9 cellular contexts compared by ENCODE assay signal in genomic region chr7:379456-380225, GRCh38.
A peak's percentile ranks its signal among the peaks of the same experiment; 100 is the strongest.
DNase-seq lines count a peak whose midpoint lies in the region; ATAC-seq and TF ChIP-seq lines count a peak whose summit lies in the region.
"Had no signal": no experiment of that assay in that cellular context is flagged by ENCODE, and none has a peak within 500 bp of the region (broad histone marks: within the 10 kb centered on the region; RNA-seq: fewer than 3 reads in every experiment).

No MANE protein-coding gene starts in this region.

- H3K36me3 Mint-ChIP-seq in activated CD4-positive, alpha-beta T cell treated with anti-CD3 and anti-CD28 coated beads, Interleukin-2, amount 10 ng/mL, durations not matched to agents 7 days and 5 days (ENCODE audit: low read depth) = peaks cover 4% of the 10 kb centered on the region
- H3K36me3 Mint-ChIP-seq in central memory CD8-positive, alpha-beta T cell (ENCODE audit: insufficient read depth) = no peaks in the 10 kb centered on the region

- H3K56ac ChIP-seq in mesendoderm (ENCODE audit: low read length) = peak overlapping the region; percentile 74

- H3K9me3 Mint-ChIP-seq in activated CD4-positive, alpha-beta T cell treated with anti-CD3 and anti-CD28 coated beads, Interleukin-2, amount 10 ng/mL, durations not matched to agents 7 days and 5 days = peaks cover 13% of the 10 kb centered on the region
- peaks cover 5% of the 10 kb centered on the region for H3K9me3 Mint-ChIP-seq in central memory CD8-positive, alpha-beta T cell

- no CpG with 5 or more reads among the region's 51 CpGs for WGBS in mesendoderm (ENCODE audit: extremely low coverage, insufficient coverage, low lambda C conversion rate)
- WGBS in tibial nerve, 2 donors = 28 to 30% methylated on average over 25 to 47 of the region's 51 CpGs

- peak overlapping the region; percentile 13 for H3K4me3 ChIP-seq in mesendoderm (ENCODE audit: low read length)
- peak overlapping the region in 3 of 4 donors; percentile 31 to 45 (median 33) for H3K4me3 ChIP-seq in tibial nerve

- no peak overlapping the region for H4K5ac ChIP-seq in mesendoderm (ENCODE audit: low read length)

- peak overlapping the region; percentile 72 for H3K27ac Mint-ChIP-seq in activated CD4-positive, alpha-beta T cell treated with anti-CD3 and anti-CD28 coated beads, Interleukin-2, amount 10 ng/mL, durations not matched to agents 7 days and 5 days
- no peak overlapping the region for H3K27ac Mint-ChIP-seq in central memory CD8-positive, alpha-beta T cell (ENCODE audit: low read depth)

- H3K4me1 Mint-ChIP-seq in activated CD4-positive, alpha-beta T cell treated with anti-CD3 and anti-CD28 coated beads, Interleukin-2, amount 10 ng/mL, durations not matched to agents 7 days and 5 days = peaks cover 22% of the 10 kb centered on the region
- peaks cover 20% of the 10 kb centered on the region for H3K4me1 Mint-ChIP-seq in central memory CD8-positive, alpha-beta T cell

- TF ChIP-seq CTCF in tibial nerve (IDR thresholded peaks at IDR 0.05) = no peak

- H3K79me2 ChIP-seq in mesendoderm (ENCODE audit: control insufficient read depth, insufficient read depth, low read length) = no peaks in the 10 kb centered on the region

- H3K4me3 Mint-ChIP-seq in activated CD4-positive, alpha-beta T cell treated with anti-CD3 and anti-CD28 coated beads, Interleukin-2, amount 10 ng/mL, durations not matched to agents 7 days and 5 days = no peak overlapping the region
- H3K4me3 Mint-ChIP-seq in central memory CD8-positive, alpha-beta T cell = peak overlapping the region; percentile 40

- TF ChIP-seq POLR2A in tibial nerve (IDR thresholded peaks at IDR 0.05) = no peak

- H3K36me3 ChIP-seq in mesendoderm (ENCODE audit: control insufficient read depth, insufficient read depth, low read length) (no peaks in the 10 kb centered on the region), tibial nerve (no peaks in the 10 kb centered on the region)
- H3K36me3 ChIP-seq: BE2C had no signal

- no peak overlapping the region for H2BK120ac ChIP-seq in mesendoderm (ENCODE audit: low read depth, low read length)

- peaks cover 0 to 34% (median 2%) of the 10 kb centered on the region in 4 donors for H3K9me3 ChIP-seq in tibial nerve
- H3K9me3 ChIP-seq: BE2C had no signal

- H3K4ac ChIP-seq in mesendoderm (ENCODE audit: low read depth, low read length) = no peak overlapping the region

- H2AK5ac ChIP-seq in mesendoderm (ENCODE audit: low read length) = no peak overlapping the region

- H3K27ac ChIP-seq in mesendoderm (ENCODE audit: low read depth, low read length) = no peak overlapping the region
- H3K27ac ChIP-seq in tibial nerve = peak overlapping the region in 1 of 4 donors; percentile 1

- POLR2A ChIA-PET in activated CD4-positive, alpha-beta T cell treated with anti-CD3 and anti-CD28 coated beads, Interleukin-2, amount 10 ng/mL, durations not matched to agents 7 days and 5 days (lab: Charles Lee) = no interaction called here

- H2BK15ac ChIP-seq in mesendoderm (replicated peaks; ENCODE audit: low read depth) = no peak overlapping the region

- no peaks in the 10 kb centered on the region for H3K27me3 ChIP-seq in mesendoderm (ENCODE audit: insufficient read depth, low read length, poor library complexity)
- peaks cover 0 to 33% of the 10 kb centered on the region in 2 donors for H3K27me3 ChIP-seq in tibial nerve

- no peaks in the 10 kb centered on the region for H3K79me1 ChIP-seq in mesendoderm (ENCODE audit: low read length)

- no peak overlapping the region for H4K8ac ChIP-seq in mesendoderm (ENCODE audit: low read depth, low read length)

- CTCF ChIA-PET in activated CD4-positive, alpha-beta T cell treated with anti-CD3 and anti-CD28 coated beads, Interleukin-2, amount 10 ng/mL, durations not matched to agents 7 days and 5 days (lab: Charles Lee) = no interaction called here

- ATAC-seq in central memory CD8-positive, alpha-beta T cell (replicated peaks; ENCODE audit: extremely low read depth, poor library complexity, severe bottlenecking) = no peak
- ATAC-seq in HG02610 (IDR thresholded peaks at IDR 0.05; ENCODE audit: unreplicated experiment) = no peak

- peak overlapping the region; percentile 23 for H3K18ac ChIP-seq in mesendoderm (ENCODE audit: low read length)

- H3K4me1 ChIP-seq in mesendoderm (ENCODE audit: control insufficient read depth, low read depth, low read length) (no peaks in the 10 kb centered on the region), tibial nerve (peaks cover 0 to 21% (median 6%) of the 10 kb centered on the region in 4 donors)
- H3K4me1 ChIP-seq: BE2C had no signal

- H3K4me2 ChIP-seq in mesendoderm (ENCODE audit: low read length) = peak overlapping the region; percentile 20

- DNase-seq in activated CD4-positive, alpha-beta T cell treated with anti-CD3 and anti-CD28 coated beads, Interleukin-2, amount 10 ng/mL, durations not matched to agents 7 days and 5 days = no peak
- no peak for DNase-seq in activated CD4-positive, alpha-beta T cell treated with anti-CD3 and anti-CD28 coated beads for 1 hour
- DNase-seq in central memory CD8-positive, alpha-beta T cell (ENCODE audit: low spot score in 2 of 2) = no peak
- DNase-seq in mesendoderm (peak; percentile 65), tibial nerve (ENCODE audit: low spot score in 2 of 2) (no peak), NCI-H1048 (lab: John Stamatoyannopoulos, UW) (no peak), NCI-H510A treated with DMSO at 0.1 percent for 48 hours (lab: John Stamatoyannopoulos, UW) (no peak)
- DNase-seq: BE2C had no signal

- H3K27me3 Mint-ChIP-seq in activated CD4-positive, alpha-beta T cell treated with anti-CD3 and anti-CD28 coated beads, Interleukin-2, amount 10 ng/mL, durations not matched to agents 7 days and 5 days = peaks cover 27% of the 10 kb centered on the region
- H3K27me3 Mint-ChIP-seq in central memory CD8-positive, alpha-beta T cell = peaks cover 8% of the 10 kb centered on the region

- peak overlapping the region; percentile 60 for H3K9ac ChIP-seq in mesendoderm (ENCODE audit: low read length)

- H3K23ac ChIP-seq in mesendoderm (ENCODE audit: low read length) = no peak overlapping the region

- H2BK5ac ChIP-seq in mesendoderm (ENCODE audit: low read length) = no peak overlapping the region

- no peak for TF ChIP-seq EP300 in tibial nerve (IDR thresholded peaks at IDR 0.05)
